Comparison of ENCODE assay signal across 1 cellular context in genomic region chr4:6806924-6807676, GRCh38.
A peak's percentile ranks its signal among the peaks of the same experiment; 100 is the strongest.
TF ChIP-seq lines count a peak whose summit lies in the region.

No MANE protein-coding gene starts in this region.

TF ChIP-seq in endothelial cell of umbilical vein, 7 proteins besides CTCF, POLR2A, EP300 and RAD21:
- TF ChIP-seq GATA2 (IDR thresholded peaks at IDR 0.05; ENCODE audit: insufficient read depth, insufficient read length, low read depth, low read length), result peak; percentile 45
- TF ChIP-seq JUN (IDR thresholded peaks at IDR 0.05; ENCODE audit: borderline replicate concordance, insufficient read depth, insufficient read length, low read depth), result peak; percentile 10
- TF ChIP-seq FOS (IDR thresholded peaks at IDR 0.05; ENCODE audit: borderline replicate concordance, insufficient read depth, low read length), result no peak
- TF ChIP-seq EZH2 (IDR thresholded peaks at IDR 0.05; ENCODE audit: borderline replicate concordance, low read depth, low read length, severe bottlenecking), result no peak
TF ChIP-seq in endothelial cell of umbilical vein: peak in this region for 2.
